ENCODE assay signal across 1 cellular context in the genomic region with DNA sequence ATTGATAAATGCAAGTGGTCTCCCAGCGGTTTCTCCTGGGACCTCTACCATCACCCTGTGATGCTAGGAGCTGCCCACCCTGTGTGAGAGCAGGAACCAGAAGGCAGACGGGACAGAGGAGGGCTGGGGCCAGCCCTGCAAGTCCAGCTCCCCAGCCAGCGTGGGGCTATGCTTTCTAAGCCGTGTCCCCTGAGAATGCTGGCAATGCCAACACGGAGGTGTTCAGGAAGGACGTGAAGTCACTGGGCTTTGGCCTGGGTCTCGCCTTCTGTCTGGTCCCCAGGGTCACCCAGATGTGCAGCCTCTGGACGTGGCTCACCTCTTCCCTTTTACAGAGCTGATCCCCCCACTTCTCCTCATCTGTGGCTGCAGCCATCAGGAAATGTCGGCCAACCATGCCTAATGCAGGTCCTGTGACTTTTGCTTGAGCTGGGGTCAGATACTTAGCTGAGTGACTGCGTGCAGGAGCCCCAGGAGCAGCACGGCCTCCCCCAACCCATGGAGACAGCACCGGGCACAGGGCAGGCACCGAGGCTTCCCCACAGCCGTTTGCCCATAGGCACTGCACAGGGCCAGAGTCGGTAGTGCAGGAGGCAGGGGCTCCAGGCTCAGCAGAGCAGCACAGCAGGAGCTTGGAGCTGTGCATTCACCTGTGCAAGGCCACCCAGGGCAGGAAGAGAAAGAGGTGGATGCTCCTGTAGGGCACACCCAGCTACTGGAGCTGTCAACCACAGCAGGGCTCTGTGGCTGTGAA.
TF ChIP-seq lines count a peak whose summit lies in the region.

No MANE protein-coding gene starts in this region.

TF ChIP-seq in HepG2, 621 proteins besides CTCF, POLR2A, EP300 and RAD21 (continued from another document):
- TF ChIP-seq MTF2 (CRISPR knock-in tag; IDR thresholded peaks at IDR 0.05; ENCODE audit: borderline replicate concordance): no peak
- no peak for TF ChIP-seq ZNF746 (CRISPR knock-in tag; IDR thresholded peaks at IDR 0.05)
TF ChIP-seq in HepG2: peak in this region for 0.
